In genomic region chr2:85854166-85854509, GRCh38 we compare ENCODE assay signal across 9 cellular contexts. TPM values are rescaled to one million over a fixed set of nuclear protein-coding genes. Genes with fewer than 3 reads are reported as not detected.
DNase-seq lines count a peak whose midpoint lies in the region; ATAC-seq lines count a peak whose summit lies in the region.
"Had no signal": no experiment of that assay in that cellular context is flagged by ENCODE, and none has a peak within 500 bp of the region (broad histone marks: within the 10 kb centered on the region; RNA-seq: fewer than 3 reads in every experiment).

No MANE protein-coding gene starts in this region.

- ATAC-seq in HG03175 (IDR thresholded peaks at IDR 0.05; ENCODE audit: unreplicated experiment), result peak; percentile 18
- ATAC-seq in stimulated activated naive CD8-positive, alpha-beta T cell treated with anti-CD3 and anti-CD28 coated beads, Interleukin-15, amount 100 ng/mL, for 72 hours, result peak; percentile 47

- peak overlapping the region; percentile 61 for H3K27ac ChIP-seq in cingulate gyrus (ENCODE audit: low read depth, low read length)
- H3K27ac ChIP-seq: neural progenitor cell had no signal

- no peaks in the 10 kb centered on the region for H3K27me3 Mint-ChIP-seq in T-helper 2 cell treated with Interferon-gamma antibody and Interleukin-4, amounts not matched to agents 5 μg/mL and 100 μg/mL, for 36 hours (ENCODE audit: low read depth)
- no peaks in the 10 kb centered on the region for H3K27me3 Mint-ChIP-seq in stimulated activated naive CD8-positive, alpha-beta T cell treated with anti-CD3 and anti-CD28 coated beads, Interleukin-15, amount 100 ng/mL, for 72 hours

- H3K9me3 Mint-ChIP-seq in T-helper 2 cell treated with Interferon-gamma antibody and Interleukin-4, amounts not matched to agents 5 μg/mL and 100 μg/mL, for 36 hours, result peaks cover 6% of the 10 kb centered on the region
- peaks cover 10 to 15% of the 10 kb centered on the region in 2 donors for H3K9me3 Mint-ChIP-seq in stimulated activated naive CD8-positive, alpha-beta T cell treated with anti-CD3 and anti-CD28 coated beads, Interleukin-15, amount 100 ng/mL, for 72 hours
- H3K9me3 Mint-ChIP-seq: neural progenitor cell had no signal

- peak; percentile 17 for DNase-seq in T-helper 2 cell treated with Interferon-gamma antibody and Interleukin-4, amounts not matched to agents 5 μg/mL and 100 μg/mL, for 36 hours (ENCODE audit: low spot score)
- DNase-seq in T-helper 2 cell (no peak), D341Med (ENCODE audit: low spot score) (no peak), occipital lobe (lab: John Stamatoyannopoulos, UW) (no peak)
- DNase-seq in stimulated activated naive CD8-positive, alpha-beta T cell treated with anti-CD3 and anti-CD28 coated beads, Interleukin-15, amount 100 ng/mL, for 72 hours, result peak; percentile 20 to 45
- no peak for DNase-seq in activated effector memory CD4-positive, alpha-beta T cell treated with Interleukin-2 at 50 U/mL for 16 hours

- H3K27ac Mint-ChIP-seq in T-helper 2 cell treated with Interferon-gamma antibody and Interleukin-4, amounts not matched to agents 5 μg/mL and 100 μg/mL, for 36 hours, result peak overlapping the region; percentile 99
- H3K27ac Mint-ChIP-seq in stimulated activated naive CD8-positive, alpha-beta T cell treated with anti-CD3 and anti-CD28 coated beads, Interleukin-15, amount 100 ng/mL, for 72 hours, result peak overlapping the region; percentile 96 to 98
- H3K27ac Mint-ChIP-seq: neural progenitor cell had no signal

- peaks cover 56% of the 10 kb centered on the region for H3K36me3 Mint-ChIP-seq in T-helper 2 cell treated with Interferon-gamma antibody and Interleukin-4, amounts not matched to agents 5 μg/mL and 100 μg/mL, for 36 hours (ENCODE audit: low read depth)

- H3K4me1 Mint-ChIP-seq in T-helper 2 cell treated with Interferon-gamma antibody and Interleukin-4, amounts not matched to agents 5 μg/mL and 100 μg/mL, for 36 hours (ENCODE audit: low read depth), result peaks cover 54% of the 10 kb centered on the region
- peaks cover 71% of the 10 kb centered on the region for H3K4me1 Mint-ChIP-seq in stimulated activated naive CD8-positive, alpha-beta T cell treated with anti-CD3 and anti-CD28 coated beads, Interleukin-15, amount 100 ng/mL, for 72 hours
- H3K4me1 Mint-ChIP-seq: neural progenitor cell had no signal

- peak overlapping the region; percentile 81 for H3K4me3 Mint-ChIP-seq in T-helper 2 cell treated with Interferon-gamma antibody and Interleukin-4, amounts not matched to agents 5 μg/mL and 100 μg/mL, for 36 hours
- peak overlapping the region; percentile 85 to 89 for H3K4me3 Mint-ChIP-seq in stimulated activated naive CD8-positive, alpha-beta T cell treated with anti-CD3 and anti-CD28 coated beads, Interleukin-15, amount 100 ng/mL, for 72 hours
- H3K4me3 Mint-ChIP-seq: neural progenitor cell had no signal

RNA-seq across cellular contexts. Expression of gene ST3GAL5, which starts 34.7 kb away (rescaled TPM):
- total RNA-seq in occipital lobe, result 26.5 TPM

Comparison
In these comparisons a context has a peak if more than half of its experiments do, and no peak if none do; other contexts are left out.
1. DNase-seq: peak in T-helper 2 cell treated with Interferon-gamma antibody and Interleukin-4, amounts not matched to agents 5 μg/mL and 100 μg/mL, for 36 hours (single experiment) and stimulated activated naive CD8-positive, alpha-beta T cell treated with anti-CD3 and anti-CD28 coated beads, Interleukin-15, amount 100 ng/mL, for 72 hours (2 of 2); none in T-helper 2 cell (0 of 5), D341Med (single experiment), occipital lobe (single experiment) and activated effector memory CD4-positive, alpha-beta T cell treated with Interleukin-2 at 50 U/mL for 16 hours (single experiment).